Comparison of ENCODE assay signal across 16 cellular contexts in the genomic region with DNA sequence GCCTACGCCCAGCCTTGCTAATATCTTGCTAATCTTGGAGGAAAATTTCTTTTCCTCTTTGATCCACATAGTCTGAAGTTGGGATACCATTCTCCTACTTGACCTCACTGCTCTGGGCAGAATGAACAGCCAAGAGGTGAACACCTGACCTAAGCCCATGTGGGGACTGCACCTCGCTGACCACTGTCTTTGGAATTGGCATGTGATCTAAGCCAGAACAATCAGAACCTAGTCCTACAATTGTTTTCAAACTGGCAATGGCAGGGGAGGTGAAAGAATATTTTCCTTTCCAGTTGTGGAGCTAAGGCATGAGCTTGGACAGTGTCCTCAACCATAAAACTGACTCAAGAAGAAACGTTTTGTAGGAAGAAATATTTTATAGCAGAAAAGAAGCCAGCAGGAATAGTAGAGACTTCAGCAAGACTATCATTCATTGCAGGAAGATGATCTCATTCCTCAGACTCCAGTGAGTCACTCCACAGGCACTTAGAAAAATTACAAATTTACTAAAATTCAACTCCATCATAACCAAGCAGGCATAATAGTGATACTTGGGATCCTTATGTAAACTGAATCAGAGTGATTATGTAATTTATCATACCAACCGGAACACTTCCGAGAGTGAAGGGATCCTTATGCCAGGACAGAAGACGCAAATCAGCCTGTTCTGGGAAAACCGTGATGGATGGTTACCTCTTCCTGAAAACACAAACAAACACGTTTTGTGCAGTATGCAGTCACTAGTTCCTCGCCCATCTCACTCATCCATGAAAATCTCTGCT. TPM values are rescaled to one million over a fixed set of nuclear protein-coding genes. Genes with fewer than 3 reads are reported as not detected.
DNase-seq lines count a peak whose midpoint lies in the region; ATAC-seq and TF ChIP-seq lines count a peak whose summit lies in the region.
"Had no signal": no experiment of that assay in that cellular context is flagged by ENCODE, and none has a peak within 500 bp of the region (broad histone marks: within the 10 kb centered on the region; RNA-seq: fewer than 3 reads in every experiment).

No MANE protein-coding gene starts in this region.

- ATAC-seq in SK-N-SH treated with all-trans-retinoic acid at 6 μM for 48 hours (peak; percentile 96), GM21825 (IDR thresholded peaks at IDR 0.05; ENCODE audit: unreplicated experiment) (no peak), HG02970 (IDR thresholded peaks at IDR 0.05; ENCODE audit: low FRiP score, unreplicated experiment) (no peak)
- ATAC-seq: heart left ventricle; stimulated activated naive CD8-positive, alpha-beta T cell treated with anti-CD3 and anti-CD28 coated beads, Interleukin-15, amount 100 ng/mL, for 72 hours; T-helper 17 cell had no signal

- H3K36me3 ChIP-seq in skeletal muscle satellite cell (ENCODE audit: insufficient read depth, low read length): no peaks in the 10 kb centered on the region
- H3K36me3 ChIP-seq: heart left ventricle had no signal

- H3K27me3 ChIP-seq in skeletal muscle satellite cell (ENCODE audit: control insufficient read depth, insufficient read depth, low read length): no peaks in the 10 kb centered on the region

- peak overlapping the region; percentile 11 for H3K9ac ChIP-seq in skeletal muscle satellite cell (ENCODE audit: low read depth, low read length)

- H3K9me3 ChIP-seq in skeletal muscle satellite cell (replicated peaks; ENCODE audit: low read length): no peaks in the 10 kb centered on the region
- H3K9me3 ChIP-seq: heart left ventricle had no signal

- H3K4me1 ChIP-seq in skeletal muscle satellite cell (ENCODE audit: control insufficient read depth, insufficient read depth, low read length): peaks cover 26% of the 10 kb centered on the region
- H3K4me1 ChIP-seq: heart left ventricle had no signal

- H3K4me3 ChIP-seq in skeletal muscle satellite cell (ENCODE audit: low read length): peak overlapping the region; percentile 46
- H3K4me3 ChIP-seq: heart left ventricle had no signal

- peak overlapping the region; percentile 71 for H3K4me2 ChIP-seq in skeletal muscle satellite cell (ENCODE audit: low read length)

- DNase-seq in GM04504 (ENCODE audit: low read depth) (peak; percentile 20), fibroblast of the conjunctiva (ENCODE audit: low read depth) (peak; percentile 2), T1000 (lab: John Stamatoyannopoulos, UW) (no peak), mesenteric fat pad (ENCODE audit: low spot score) (no peak)
- DNase-seq: activated CD4-positive, alpha-beta T cell treated with anti-CD3 and anti-CD28 coated beads, Interleukin-2, amount 50 U/mL, for 4 hours; activated effector memory CD4-positive, alpha-beta T cell treated with Interleukin-2 at 50 U/mL for 16 hours; COR-L47; heart left ventricle; stimulated activated CD4-positive, alpha-beta T cell treated with anti-CD3 and anti-CD28 coated beads, Interleukin-4, amount 100 ng/mL, for 24 hours; stimulated activated naive CD8-positive, alpha-beta T cell treated with anti-CD3 and anti-CD28 coated beads, Interleukin-15, amount 100 ng/mL, for 72 hours; T-helper 17 cell had no signal

TF ChIP-seq in SK-N-SH treated with all-trans-retinoic acid at 6 μM for 48 hours, 23 proteins besides CTCF, POLR2A, EP300 and RAD21:
- TF ChIP-seq, protein P1, sequence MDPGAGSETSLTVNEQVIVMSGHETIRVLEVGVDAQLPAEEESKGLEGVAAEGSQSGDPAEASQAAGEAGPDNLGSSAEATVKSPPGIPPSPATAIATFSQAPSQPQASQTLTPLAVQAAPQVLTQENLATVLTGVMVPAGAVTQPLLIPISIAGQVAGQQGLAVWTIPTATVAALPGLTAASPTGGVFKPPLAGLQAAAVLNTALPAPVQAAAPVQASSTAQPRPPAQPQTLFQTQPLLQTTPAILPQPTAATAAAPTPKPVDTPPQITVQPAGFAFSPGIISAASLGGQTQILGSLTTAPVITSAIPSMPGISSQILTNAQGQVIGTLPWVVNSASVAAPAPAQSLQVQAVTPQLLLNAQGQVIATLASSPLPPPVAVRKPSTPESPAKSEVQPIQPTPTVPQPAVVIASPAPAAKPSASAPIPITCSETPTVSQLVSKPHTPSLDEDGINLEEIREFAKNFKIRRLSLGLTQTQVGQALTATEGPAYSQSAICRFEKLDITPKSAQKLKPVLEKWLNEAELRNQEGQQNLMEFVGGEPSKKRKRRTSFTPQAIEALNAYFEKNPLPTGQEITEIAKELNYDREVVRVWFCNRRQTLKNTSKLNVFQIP (CRISPR knock-in tag; IDR thresholded peaks at IDR 0.05; ENCODE audit: borderline replicate concordance, low read depth): 0 out of 2 replicates have a peak, but pooled peaks have one; percentile 33
- TF ChIP-seq GLIS3 (CRISPR knock-in tag; IDR thresholded peaks at IDR 0.05) (no peak), ZFP3 (CRISPR knock-in tag; IDR thresholded peaks at IDR 0.05) (no peak), ISL1 (CRISPR knock-in tag; IDR thresholded peaks at IDR 0.05) (peak; percentile 89), SNAI2 (CRISPR knock-in tag; IDR thresholded peaks at IDR 0.05) (0 out of 2 replicates have a peak, but pooled peaks have one; percentile 62), TOX (CRISPR knock-in tag; IDR thresholded peaks at IDR 0.05; ENCODE audit: borderline replicate concordance) (peak; percentile 23; the same call in 1 of the 2 replicates), PPARA (CRISPR knock-in tag; IDR thresholded peaks at IDR 0.05; ENCODE audit: borderline replicate concordance) (no peak)
- TF ChIP-seq, protein P2, sequence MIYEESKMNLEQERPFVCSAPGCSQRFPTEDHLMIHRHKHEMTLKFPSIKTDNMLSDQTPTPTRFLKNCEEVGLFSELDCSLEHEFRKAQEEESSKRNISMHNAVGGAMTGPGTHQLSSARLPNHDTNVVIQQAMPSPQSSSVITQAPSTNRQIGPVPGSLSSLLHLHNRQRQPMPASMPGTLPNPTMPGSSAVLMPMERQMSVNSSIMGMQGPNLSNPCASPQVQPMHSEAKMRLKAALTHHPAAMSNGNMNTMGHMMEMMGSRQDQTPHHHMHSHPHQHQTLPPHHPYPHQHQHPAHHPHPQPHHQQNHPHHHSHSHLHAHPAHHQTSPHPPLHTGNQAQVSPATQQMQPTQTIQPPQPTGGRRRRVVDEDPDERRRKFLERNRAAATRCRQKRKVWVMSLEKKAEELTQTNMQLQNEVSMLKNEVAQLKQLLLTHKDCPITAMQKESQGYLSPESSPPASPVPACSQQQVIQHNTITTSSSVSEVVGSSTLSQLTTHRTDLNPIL (CRISPR knock-in tag; IDR thresholded peaks at IDR 0.05; ENCODE audit: low read depth): peak; percentile 67; the same call in 1 of the 2 replicates

RNA-seq across cellular contexts. Expression of gene PTPRO, which starts 14.7 kb away (rescaled TPM):
- total RNA-seq in skeletal muscle satellite cell (2012; rRNA removed): 0.76 and 1.1 TPM in 2 replicates
- total RNA-seq in mesenteric fat pad: 5.2 TPM
- total RNA-seq: lung microvascular endothelial cell had no signal

Comparison
In these comparisons a context has a peak if more than half of its experiments do, and no peak if none do; other contexts are left out.
1. DNase-seq: peak in GM04504 (single experiment) and fibroblast of the conjunctiva (single experiment); none in T1000 (single experiment) and mesenteric fat pad (single experiment).